In genomic region chr11:45384711-45385241, GRCh38 we compare ENCODE assay signal across 16 cellular contexts.
DNase-seq lines count a peak whose midpoint lies in the region; ATAC-seq, FAIRE-seq and TF ChIP-seq lines count a peak whose summit lies in the region.
"Had no signal": no experiment of that assay in that cellular context is flagged by ENCODE, and none has a peak within 500 bp of the region (broad histone marks: within the 10 kb centered on the region; RNA-seq: fewer than 3 reads in every experiment).

No MANE protein-coding gene starts in this region.

- H3K27ac ChIP-seq in HepG2 (ENCODE audit: extremely low read length, insufficient read depth, low read length) (no peak overlapping the region), right lobe of liver (no peak overlapping the region), neural progenitor cell (no peak overlapping the region)
- H3K27ac ChIP-seq: HL-60, SJCRH30 had no signal

- TF ChIP-seq RAD21 in HepG2 (CRISPR knock-in tag; IDR thresholded peaks at IDR 0.05): no peak

- DNase-seq in HepG2 (ENCODE audit: low spot score) (no peak), right lobe of liver (no peak), WTC11 (ENCODE audit: low spot score) (no peak), neural progenitor cell (ENCODE audit: low spot score) (peak; percentile 42), NCI-H187 (lab: John Stamatoyannopoulos, UW) (no peak)
- DNase-seq in stimulated activated CD4-positive, alpha-beta T cell treated with anti-CD3 and anti-CD28 coated beads, Interleukin-12 subunit alpha, Interleukin-12 subunit beta, amount 100 ng/mL, for 4 hours: no peak
- DNase-seq in effector CD4-positive, alpha-beta T cell: no peak
- DNase-seq: ACHN, GF-D8, KBM-7, NCI-H1105, NCI-H187 treated with DMSO at 0.1 percent for 48 hours, NCI-H524, SJCRH30 had no signal

- POLR2A ChIA-PET in HepG2 (lab: Yijun Ruan, JAX): no interaction called here
- POLR2A ChIA-PET in WTC11 (lab: Charles Lee): no interaction called here

- WGBS in HepG2 (ENCODE audit: low lambda C conversion rate): 0% methylated on average over 1 of the region's 12 CpGs
- 48% methylated on average over 2 of the region's 12 CpGs for WGBS in right lobe of liver (ENCODE audit: insufficient coverage, low coverage, low lambda C conversion rate, missing lambda C conversion rate)

- TF ChIP-seq CTCF in HepG2 (CRISPR knock-in tag; IDR thresholded peaks at IDR 0.05) (no peak), right lobe of liver (IDR thresholded peaks at IDR 0.05) (no peak), WTC11 (IDR thresholded peaks at IDR 0.05) (no peak), neural progenitor cell (IDR thresholded peaks at IDR 0.05) (no peak)

- in situ Hi-C loops in HepG2 (cut with HindIII; ENCODE audit: extremely low pct_ligation_motif_present, low pct_unique_long_range_greater_than_20kb): no loop called here

- H3K79me2 ChIP-seq in HepG2 (ENCODE audit: insufficient read depth, low read length) (no peaks in the 10 kb centered on the region), neural progenitor cell (ENCODE audit: low read depth) (no peaks in the 10 kb centered on the region)

- H3K9ac ChIP-seq in HepG2 (ENCODE audit: insufficient read depth, low read depth, low read length) (no peak overlapping the region), neural progenitor cell (no peak overlapping the region)

- H3K36me3 ChIP-seq in HepG2 (replicated peaks in 1 of 2; ENCODE audit: control insufficient read depth in 1 of 2, insufficient read depth in 2 of 2, low read length in 2 of 2) (no peaks in the 10 kb centered on the region), right lobe of liver (no peaks in the 10 kb centered on the region), neural progenitor cell (no peaks in the 10 kb centered on the region)
- H3K36me3 ChIP-seq: SJCRH30 had no signal

- H3K4me1 Mint-ChIP-seq in WTC11 (peaks cover 4% of the 10 kb centered on the region), neural progenitor cell (peaks cover 49% of the 10 kb centered on the region)
- H3K4me1 Mint-ChIP-seq: B cell had no signal

- H3K36me3 Mint-ChIP-seq in WTC11 (no peaks in the 10 kb centered on the region), neural progenitor cell (no peaks in the 10 kb centered on the region)

- H3K27me3 Mint-ChIP-seq in WTC11 (ENCODE audit: low read depth) (peaks cover 7% of the 10 kb centered on the region), neural progenitor cell (ENCODE audit: insufficient read depth, low read depth) (peaks cover 16% of the 10 kb centered on the region)

- no peak overlapping the region for H3K27ac Mint-ChIP-seq in WTC11
- no peak overlapping the region for H3K27ac Mint-ChIP-seq in neural progenitor cell
- H3K27ac Mint-ChIP-seq: B cell had no signal

- CTCF ChIA-PET in HepG2 (lab: Yijun Ruan, JAX; ENCODE audit: low intra/inter-chr PET ratio, low total read pairs) (no interaction called here), WTC11 (lab: Charles Lee) (interaction anchor here (1.2 to 1.9 kb wide), 3 partner anchors 13 to 387 kb away, joined by 3 to 11 read pairs (median 10); no protein-coding TSS in a partner anchor)

- H3K4me3 Mint-ChIP-seq in WTC11 (no peak overlapping the region), neural progenitor cell (no peak overlapping the region)
- H3K4me3 Mint-ChIP-seq: B cell had no signal

- H3K9me3 ChIP-seq in HepG2 (ENCODE audit: low read length) (no peaks in the 10 kb centered on the region), right lobe of liver (no peaks in the 10 kb centered on the region), neural progenitor cell (ENCODE audit: low read depth) (no peaks in the 10 kb centered on the region)
- H3K9me3 ChIP-seq: SJCRH30 had no signal

- H3K9me3 Mint-ChIP-seq in WTC11: peaks cover 4% of the 10 kb centered on the region
- no peaks in the 10 kb centered on the region for H3K9me3 Mint-ChIP-seq in neural progenitor cell

- TF ChIP-seq POLR2A in HepG2 (IDR thresholded peaks at IDR 0.05; ENCODE audit: insufficient read depth in 1 of 2, low read depth in 2 of 2, low read length in 2 of 2): no peak
- TF ChIP-seq POLR2A in right lobe of liver (IDR thresholded peaks at IDR 0.05): no peak

- H3K4me2 ChIP-seq in HepG2 (ENCODE audit: low read depth, low read length) (no peak overlapping the region), neural progenitor cell (no peak overlapping the region)

- H3K4me3 ChIP-seq in HepG2 (replicated peaks in 1 of 3; ENCODE audit: insufficient read depth in 1 of 3, low read depth in 2 of 3, low read length in 3 of 3) (no peak overlapping the region), right lobe of liver (no peak overlapping the region), neural progenitor cell (no peak overlapping the region)
- H3K4me3 ChIP-seq: SJCRH30 had no signal

- H4K20me1 ChIP-seq in HepG2 (ENCODE audit: insufficient read depth, low read length) (no peaks in the 10 kb centered on the region), neural progenitor cell (ENCODE audit: low read depth) (no peaks in the 10 kb centered on the region)

- no peak for FAIRE-seq in HepG2 (lab: Jason Lieb, UNC)

- no TSS peak for BruUV-seq in HepG2 (replicated peaks; lab: Mats Ljungman, UMichigan)

- ATAC-seq in HepG2 (peak; percentile 78), right lobe of liver (no peak), WTC11 (peak; percentile 39; the same call in 1 of the 2 replicates)

- H2AFZ ChIP-seq in HepG2 (ENCODE audit: low read length) (no peak overlapping the region), neural progenitor cell (replicated peaks) (no peak overlapping the region)

- no peaks in the 10 kb centered on the region for H3F3A ChIP-seq in neural progenitor cell (ENCODE audit: low read depth)

- H3K27me3 ChIP-seq in HepG2 (ENCODE audit: control insufficient read depth in 1 of 2, insufficient read depth in 2 of 2, low read length in 2 of 2) (peaks cover 1 to 15% of the 10 kb centered on the region in 2 experiments; a peak in 1 of 5 replicates), right lobe of liver (no peaks in the 10 kb centered on the region), neural progenitor cell (no peaks in the 10 kb centered on the region)

- H3K4me1 ChIP-seq in HepG2 (ENCODE audit: insufficient read depth, low read length) (peaks cover 29% of the 10 kb centered on the region), right lobe of liver (peaks cover 0 to 18% (median 5%) of the 10 kb centered on the region in 4 donors), neural progenitor cell (peaks cover 5% of the 10 kb centered on the region)
- H3K4me1 ChIP-seq: SJCRH30 had no signal

- TF ChIP-seq EP300 in HepG2 (IDR thresholded peaks at IDR 0.05; ENCODE audit: low read depth in 2 of 2, low read length in 2 of 2) (no peak), HepG2 (CRISPR knock-in tag; IDR thresholded peaks at IDR 0.05; ENCODE audit: borderline replicate concordance) (no peak)

- intact Hi-C loops in HepG2 (cut with micrococcal nuclease; ENCODE audit: unreplicated experiment): no loop called here
- intact Hi-C loops in right lobe of liver (cut with DNase I): no loop called here

TF ChIP-seq in HepG2, 621 proteins besides CTCF, POLR2A, EP300 and RAD21:
- no peak for TF ChIP-seq SMYD3 (CRISPR knock-in tag; IDR thresholded peaks at IDR 0.05)
- 0 out of 2 replicates have a peak, but pooled peaks have one; percentile 11 for TF ChIP-seq RFX3 (CRISPR knock-in tag; IDR thresholded peaks at IDR 0.05)

TF ChIP-seq in WTC11, 78 proteins besides CTCF, POLR2A, EP300 and RAD21:
- TF ChIP-seq RORB (CRISPR knock-in tag; IDR thresholded peaks at IDR 0.05): no peak

Comparison
In these comparisons a context has a peak if more than half of its experiments do, and no peak if none do; other contexts are left out.
1. ATAC-seq: peak in HepG2 (single experiment) and WTC11 (single experiment); none in right lobe of liver (0 of 4).